Comparison of ENCODE assay signal across 1 cellular context in the genomic region with DNA sequence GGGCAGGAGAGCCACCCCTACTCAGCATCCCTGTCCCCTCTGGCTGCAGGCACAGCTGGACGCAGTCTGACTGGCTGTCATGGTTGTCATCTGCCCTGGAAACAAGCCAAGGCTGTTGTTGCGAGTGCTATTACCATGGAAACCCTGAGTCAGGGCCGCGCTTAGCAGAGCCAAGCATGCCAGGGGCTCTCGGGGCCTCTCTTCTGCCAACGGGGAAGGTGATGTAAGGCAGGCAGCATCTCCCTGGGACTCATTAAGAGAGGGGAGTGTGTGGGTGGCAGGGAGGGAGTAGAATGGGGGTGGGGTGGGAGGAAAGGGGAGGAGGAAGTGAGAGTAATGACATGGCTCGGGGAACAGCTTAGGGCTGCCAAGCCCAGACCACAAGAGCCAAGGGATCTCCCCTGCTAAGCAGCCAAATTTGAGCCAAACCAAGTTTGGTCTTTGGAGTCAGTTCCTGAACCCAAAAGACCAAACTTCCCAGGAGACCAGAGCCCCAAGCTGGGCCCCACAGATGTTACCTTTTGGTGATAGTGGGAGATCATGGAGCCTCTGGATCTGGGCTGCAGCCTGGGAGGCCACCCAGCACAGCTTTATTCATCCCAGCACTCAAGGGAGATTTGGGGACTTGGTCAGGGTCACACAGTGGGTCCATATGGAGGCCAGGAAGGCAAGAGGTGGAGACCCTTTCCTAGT.
TF ChIP-seq lines count a peak whose summit lies in the region.

No MANE protein-coding gene starts in this region.

TF ChIP-seq in A549, 52 proteins besides CTCF, POLR2A, EP300 and RAD21 (continued from another document):
- TF ChIP-seq, protein P1, sequence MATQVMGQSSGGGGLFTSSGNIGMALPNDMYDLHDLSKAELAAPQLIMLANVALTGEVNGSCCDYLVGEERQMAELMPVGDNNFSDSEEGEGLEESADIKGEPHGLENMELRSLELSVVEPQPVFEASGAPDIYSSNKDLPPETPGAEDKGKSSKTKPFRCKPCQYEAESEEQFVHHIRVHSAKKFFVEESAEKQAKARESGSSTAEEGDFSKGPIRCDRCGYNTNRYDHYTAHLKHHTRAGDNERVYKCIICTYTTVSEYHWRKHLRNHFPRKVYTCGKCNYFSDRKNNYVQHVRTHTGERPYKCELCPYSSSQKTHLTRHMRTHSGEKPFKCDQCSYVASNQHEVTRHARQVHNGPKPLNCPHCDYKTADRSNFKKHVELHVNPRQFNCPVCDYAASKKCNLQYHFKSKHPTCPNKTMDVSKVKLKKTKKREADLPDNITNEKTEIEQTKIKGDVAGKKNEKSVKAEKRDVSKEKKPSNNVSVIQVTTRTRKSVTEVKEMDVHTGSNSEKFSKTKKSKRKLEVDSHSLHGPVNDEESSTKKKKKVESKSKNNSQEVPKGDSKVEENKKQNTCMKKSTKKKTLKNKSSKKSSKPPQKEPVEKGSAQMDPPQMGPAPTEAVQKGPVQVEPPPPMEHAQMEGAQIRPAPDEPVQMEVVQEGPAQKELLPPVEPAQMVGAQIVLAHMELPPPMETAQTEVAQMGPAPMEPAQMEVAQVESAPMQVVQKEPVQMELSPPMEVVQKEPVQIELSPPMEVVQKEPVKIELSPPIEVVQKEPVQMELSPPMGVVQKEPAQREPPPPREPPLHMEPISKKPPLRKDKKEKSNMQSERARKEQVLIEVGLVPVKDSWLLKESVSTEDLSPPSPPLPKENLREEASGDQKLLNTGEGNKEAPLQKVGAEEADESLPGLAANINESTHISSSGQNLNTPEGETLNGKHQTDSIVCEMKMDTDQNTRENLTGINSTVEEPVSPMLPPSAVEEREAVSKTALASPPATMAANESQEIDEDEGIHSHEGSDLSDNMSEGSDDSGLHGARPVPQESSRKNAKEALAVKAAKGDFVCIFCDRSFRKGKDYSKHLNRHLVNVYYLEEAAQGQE (IDR thresholded peaks at IDR 0.05): no peak
- TF ChIP-seq RCOR1 (IDR thresholded peaks at IDR 0.05; ENCODE audit: low read depth, low read length) (no peak), FOSL2 (IDR thresholded peaks at IDR 0.05) (no peak), FOSL2 (CRISPR knock-in tag; IDR thresholded peaks at IDR 0.05) (no peak), HDAC2 (IDR thresholded peaks at IDR 0.05) (no peak), KDM5A (IDR thresholded peaks at IDR 0.05) (no peak), CHD4 (IDR thresholded peaks at IDR 0.05; ENCODE audit: borderline replicate concordance) (no peak)
